8 cellular contexts compared by ENCODE assay signal in genomic region chr10:84194424-84195043, GRCh38. TPM values are rescaled to one million over a fixed set of nuclear protein-coding genes. Genes with fewer than 3 reads are reported as not detected.
DNase-seq lines count a peak whose midpoint lies in the region; ATAC-seq, FAIRE-seq and TF ChIP-seq lines count a peak whose summit lies in the region.

TSS of gene CDHR1 (plus strand) at chr10:84194537. CDS start at chr10:84194761, 224 bp downstream.

- H3K9me3 ChIP-seq in lower lobe of right lung, result no peaks in the 10 kb centered on the region

- H3K27ac ChIP-seq in lower lobe of right lung, result no peak within 1 kb of the TSS

- FAIRE-seq in bronchial epithelial cell (lab: Jason Lieb, UNC), result no peak

- TF ChIP-seq CTCF in bronchial epithelial cell (IDR thresholded peaks at IDR 0.05; ENCODE audit: insufficient read depth, low read length, severe bottlenecking) (no peak), lower lobe of right lung (IDR thresholded peaks at IDR 0.05) (no peak)

- ATAC-seq in GM18867 (IDR thresholded peaks at IDR 0.05; ENCODE audit: unreplicated experiment) (peak; percentile 84), HG03097 (IDR thresholded peaks at IDR 0.05; ENCODE audit: low FRiP score, unreplicated experiment) (peak; percentile 62), lower lobe of right lung (peak; percentile 42 to 46)

- peaks cover 13% of the 10 kb centered on the region for H3K4me1 ChIP-seq in lower lobe of right lung

- peaks cover 1% of the 10 kb centered on the region for H3K27me3 ChIP-seq in bronchial epithelial cell (ENCODE audit: control insufficient read depth, insufficient read depth, low read length)
- peaks cover 51% of the 10 kb centered on the region for H3K27me3 ChIP-seq in lower lobe of right lung (ENCODE audit: low read depth)

- H3K4me3 ChIP-seq in bronchial epithelial cell (ENCODE audit: low read depth, low read length), result peak within 1 kb of the TSS; percentile 44
- H3K4me3 ChIP-seq in lower lobe of right lung, result peak within 1 kb of the TSS; percentile 50

- intact Hi-C loops in lower lobe of right lung (cut with DNase I), result no loop called here

- no peaks in the 10 kb centered on the region for H3K36me3 ChIP-seq in bronchial epithelial cell (ENCODE audit: control insufficient read depth, insufficient read depth, low read length)
- H3K36me3 ChIP-seq in lower lobe of right lung, result no peaks in the 10 kb centered on the region

- DNase-seq in AG08395 (ENCODE audit: low spot score) (peak; percentile 27), SK-N-DZ (ENCODE audit: low spot score) (peak; percentile 50), bronchial epithelial cell (ENCODE audit: low read depth) (peak; percentile 39), lower lobe of right lung (no peak), LoVo (ENCODE audit: low spot score) (no peak)
- peak; percentile 50 for DNase-seq in stimulated activated CD8-positive, alpha-beta memory T cell treated with anti-CD3 and anti-CD28 coated beads, Interleukin-4, amount 100 ng/mL, for 24 hours (ENCODE audit: low read depth)

RNA-seq across cellular contexts. Expression of gene CDHR1, which starts in this region (rescaled TPM):
- 2.9 and 3.0 TPM in 2 replicates for polyA plus RNA-seq in SK-N-DZ (2014; cell fraction: cytosol; rRNA removed)
- 7.0 and 14.3 TPM in 2 replicates for polyA plus RNA-seq in SK-N-DZ (2014; cell fraction: nucleus; rRNA removed)
- total RNA-seq in bronchial epithelial cell (0.53 and 0.90 TPM in 2 replicates), lower lobe of right lung (0.24 TPM)

Comparison
In these comparisons a context has a peak if more than half of its experiments do, and no peak if none do; other contexts are left out.
1. Peak in DNase-seq and H3K4me3 ChIP-seq in bronchial epithelial cell; RNA of the gene not detected or under 1 TPM.
2. Peak in ATAC-seq and H3K4me3 ChIP-seq in lower lobe of right lung; RNA of the gene not detected or under 1 TPM.
3. DNase-seq: peak in AG08395 (single experiment), SK-N-DZ (single experiment) and stimulated activated CD8-positive, alpha-beta memory T cell treated with anti-CD3 and anti-CD28 coated beads, Interleukin-4, amount 100 ng/mL, for 24 hours (single experiment); none in lower lobe of right lung (single experiment) and LoVo (single experiment).
4. Peak in every context shown above with its lines, with median percentiles within 50 percentile points of each other: ATAC-seq.